Comparison of ENCODE assay signal across 8 cellular contexts in the genomic region with DNA sequence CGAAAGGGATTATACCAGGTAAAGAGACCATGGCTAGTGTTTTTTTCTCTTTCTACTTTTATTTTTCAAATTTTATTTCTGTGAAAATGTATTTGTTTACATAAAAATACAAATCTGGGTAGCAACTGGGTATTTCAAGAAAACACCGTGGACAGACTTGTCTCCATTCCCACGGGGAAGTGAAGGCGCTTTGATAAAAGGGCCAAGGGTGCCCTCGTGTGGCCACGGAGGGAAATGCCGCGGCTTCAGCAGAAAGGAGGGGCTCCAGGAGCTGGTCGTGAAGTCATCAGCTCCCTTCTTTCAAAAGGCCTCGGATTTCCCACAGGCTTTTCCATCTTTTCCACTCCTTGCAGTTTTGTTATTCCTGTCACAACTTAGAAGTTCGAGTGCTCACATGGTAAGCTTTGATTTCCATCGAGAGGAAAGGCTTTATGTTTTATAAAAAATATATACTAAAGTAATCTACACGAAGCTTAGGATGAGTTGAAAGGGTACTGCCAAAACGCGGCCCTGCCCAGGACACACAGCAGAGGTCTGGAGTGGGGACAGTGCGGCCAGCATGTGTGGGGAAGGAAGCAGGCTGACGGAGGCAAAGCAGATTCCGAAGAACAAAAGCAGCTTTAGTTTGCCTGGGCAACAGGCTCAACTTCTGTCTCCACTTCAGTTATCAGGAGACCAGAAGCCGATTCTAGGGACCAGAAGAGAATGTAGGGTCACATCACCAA. TPM values are rescaled to one million over a fixed set of nuclear protein-coding genes. Genes with fewer than 3 reads are reported as not detected.
DNase-seq lines count a peak whose midpoint lies in the region; ATAC-seq and TF ChIP-seq lines count a peak whose summit lies in the region.

No MANE protein-coding gene starts in this region.

- H3K27ac ChIP-seq in caudate nucleus (ENCODE audit: low read depth, low read length) = no peak overlapping the region

- H3K36me3 ChIP-seq in kidney epithelial cell (ENCODE audit: control insufficient read depth, insufficient read depth, low read length) = no peaks in the 10 kb centered on the region

- H3K27me3 ChIP-seq in kidney epithelial cell (ENCODE audit: control insufficient read depth, insufficient read depth, low read length) = no peaks in the 10 kb centered on the region

- peak; percentile 66 for DNase-seq in SIG-M5 treated with dmso at 0.1 percent for 504 hours (lab: John Stamatoyannopoulos, UW; ENCODE audit: unreplicated experiment)
- DNase-seq in SIG-M5 (lab: John Stamatoyannopoulos, UW) = no peak
- DNase-seq in NCI-H2171 treated with DMSO at 0.1 percent for 48 hours (lab: John Stamatoyannopoulos, UW) = peak; percentile 88
- peak; percentile 80 for DNase-seq in activated CD4-positive, CD25-positive, alpha-beta regulatory T cell treated with anti-CD3 and anti-CD28 coated beads, Interleukin-2, amount 50 U/mL, for 16 hours (ENCODE audit: low read depth, low spot score)
- DNase-seq in caudate nucleus (lab: John Stamatoyannopoulos, UW) = peak in 58 of 61 donors; percentile 26 to 95 (median 78)
- DNase-seq in kidney epithelial cell (ENCODE audit: low read depth) = no peak
- DNase-seq in stimulated activated CD4-positive, alpha-beta T cell treated with anti-CD3 and anti-CD28 coated beads, Interleukin-15, amount 100 ng/mL, for 48 hours (ENCODE audit: low read depth in 2 of 2) = peak; percentile 62 to 75

- TF ChIP-seq CTCF in kidney epithelial cell (IDR thresholded peaks at IDR 0.05; ENCODE audit: insufficient read depth, low read length, poor library complexity, severe bottlenecking) = peak; percentile 85

- ATAC-seq in HG03432 (IDR thresholded peaks at IDR 0.05; ENCODE audit: unreplicated experiment) = no peak

- no peak overlapping the region for H3K4me3 ChIP-seq in kidney epithelial cell (ENCODE audit: low read depth, low read length)

RNA-seq across cellular contexts. Expression of a gene that starts 15.3 kb away (rescaled TPM):
- 8.7 and 15.1 TPM in 2 replicates for total RNA-seq in kidney epithelial cell

Comparison
In these comparisons a context has a peak if more than half of its experiments do, and no peak if none do; other contexts are left out.
1. DNase-seq: peak in SIG-M5 treated with dmso at 0.1 percent for 504 hours (single experiment), NCI-H2171 treated with DMSO at 0.1 percent for 48 hours (single experiment), activated CD4-positive, CD25-positive, alpha-beta regulatory T cell treated with anti-CD3 and anti-CD28 coated beads, Interleukin-2, amount 50 U/mL, for 16 hours (single experiment), caudate nucleus (58 of 61) and stimulated activated CD4-positive, alpha-beta T cell treated with anti-CD3 and anti-CD28 coated beads, Interleukin-15, amount 100 ng/mL, for 48 hours (2 of 2); none in SIG-M5 (single experiment) and kidney epithelial cell (single experiment).